ENCODE assay signal across 8 cellular contexts in the genomic region with DNA sequence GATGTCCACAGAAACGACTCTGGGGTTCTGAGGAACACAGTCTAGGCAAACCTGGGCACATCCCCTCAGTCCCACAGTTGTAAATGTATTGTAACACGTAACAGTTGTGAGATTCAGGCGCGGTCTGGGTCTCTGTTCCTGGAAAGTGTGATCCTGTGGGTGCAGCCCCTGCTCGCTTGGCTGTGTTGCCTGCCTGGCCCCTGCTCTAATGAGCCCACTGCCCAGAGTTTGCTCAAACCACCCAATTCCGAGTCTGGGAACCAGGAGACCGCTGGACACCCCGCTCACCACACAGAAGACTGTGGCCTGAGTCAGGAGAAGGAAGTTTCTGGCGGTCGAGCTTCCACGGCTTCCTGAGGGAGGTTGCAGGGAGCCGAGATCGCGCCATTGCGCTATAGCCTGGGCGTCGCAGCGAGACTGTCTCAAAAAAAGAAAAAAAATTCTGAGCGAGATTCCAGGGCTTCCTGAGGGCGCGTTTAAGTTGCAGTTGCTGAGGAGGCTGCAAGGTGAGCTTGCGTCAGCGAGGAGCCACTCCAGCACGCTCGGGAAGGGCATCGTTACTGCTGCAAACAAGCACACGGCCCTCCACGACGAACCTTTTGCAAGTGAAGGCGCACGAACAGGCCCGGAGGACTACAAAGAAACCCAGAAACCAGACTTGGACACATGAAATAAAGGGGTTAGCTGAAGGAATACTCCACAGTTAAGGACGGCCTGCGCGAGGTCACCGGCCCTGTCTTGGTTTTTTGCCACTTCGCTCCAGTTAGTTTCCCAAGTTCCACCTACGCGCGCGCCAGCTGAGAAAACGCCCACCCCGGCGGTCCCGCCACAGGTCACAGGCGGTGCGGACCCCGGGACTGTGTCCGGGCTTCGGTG. TPM values are rescaled to one million over a fixed set of nuclear protein-coding genes. Genes with fewer than 3 reads are reported as not detected.
A peak's percentile ranks its signal among the peaks of the same experiment; 100 is the strongest.
DNase-seq lines count a peak whose midpoint lies in the region; ATAC-seq, FAIRE-seq and TF ChIP-seq lines count a peak whose summit lies in the region.

No MANE protein-coding gene starts in this region.

- H3K79me2 ChIP-seq in DOHH2 (ENCODE audit: control insufficient read depth, low read length): peaks cover 86% of the 10 kb centered on the region

- ATAC-seq in GM18858 (IDR thresholded peaks at IDR 0.05; ENCODE audit: unreplicated experiment): no peak

- H3K9me3 ChIP-seq in DOHH2 (ENCODE audit: control insufficient read depth, insufficient read depth, low read length) (no peaks in the 10 kb centered on the region), adipocyte (ENCODE audit: control insufficient read depth, low read length) (no peaks in the 10 kb centered on the region), stomach (no peaks in the 10 kb centered on the region)

- H3K4me2 ChIP-seq in DOHH2 (ENCODE audit: low read length): peak overlapping the region; percentile 98

- TF ChIP-seq CTCF in DOHH2 (IDR thresholded peaks at IDR 0.05; ENCODE audit: low read depth, low read length, poor library complexity, severe bottlenecking) (no peak), LNCaP clone FGC (IDR thresholded peaks at IDR 0.05; ENCODE audit: control insufficient read depth, extremely low read depth, insufficient read depth) (no peak), kidney epithelial cell (IDR thresholded peaks at IDR 0.05; ENCODE audit: insufficient read depth, low read length, poor library complexity, severe bottlenecking) (no peak), stomach (IDR thresholded peaks at IDR 0.05) (no peak), D721Med (IDR thresholded peaks at IDR 0.05; ENCODE audit: insufficient read depth, missing control alignments) (no peak)

- H3K27ac ChIP-seq in DOHH2 (ENCODE audit: low read depth, low read length): peak overlapping the region; percentile 80
- H3K27ac ChIP-seq in stomach: peak overlapping the region in 3 of 5 donors; percentile 99 to 100 (median 99)

- no peak for TF ChIP-seq EP300 in stomach (IDR thresholded peaks at IDR 0.05)

- peak overlapping the region; percentile 86 for H3K9ac ChIP-seq in adipocyte (ENCODE audit: low read length)

- intact Hi-C loops in stomach (cut with DNase I; ENCODE audit: low total_unique reads): no loop called here

- peaks cover 4% of the 10 kb centered on the region; the same call in 1 of the 2 replicates for H3F3A ChIP-seq in DOHH2 (ENCODE audit: control insufficient read depth, insufficient read depth)

- H3K4me1 ChIP-seq in DOHH2 (ENCODE audit: control insufficient read depth, low read length) (peaks cover 36% of the 10 kb centered on the region), adipocyte (ENCODE audit: control insufficient read depth, insufficient read depth, low read length) (peaks cover 24% of the 10 kb centered on the region), stomach (peaks cover 21 to 64% (median 40%) of the 10 kb centered on the region in 4 donors)

- no peak for TF ChIP-seq POLR2A in stomach (IDR thresholded peaks at IDR 0.05)

- no peak for FAIRE-seq in D721Med (lab: Jason Lieb, UNC)

- H3K9me2 ChIP-seq in DOHH2 (replicated peaks; ENCODE audit: control insufficient read depth, low read length): no peaks in the 10 kb centered on the region

- DNase-seq in LNCaP clone FGC (ENCODE audit: low read depth) (no peak), adipocyte (ENCODE audit: low read depth) (peak; percentile 56), kidney epithelial cell (ENCODE audit: low read depth) (no peak), stomach (no peak), NCI-H1694 (lab: John Stamatoyannopoulos, UW) (no peak), D721Med (ENCODE audit: insufficient read length, low spot score) (no peak)

- 3 to 4% (median 4%) methylated on average over 47 to 50 of the region's 50 CpGs for WGBS in stomach, 5 donors

- H3K36me3 ChIP-seq in DOHH2 (ENCODE audit: control insufficient read depth, low read length) (peaks cover 69% of the 10 kb centered on the region), adipocyte (ENCODE audit: control insufficient read depth, insufficient read depth, low read length, severe bottlenecking) (peaks cover 4% of the 10 kb centered on the region), kidney epithelial cell (ENCODE audit: control insufficient read depth, insufficient read depth, low read length) (no peaks in the 10 kb centered on the region), stomach (peaks cover 2 to 6% (median 5%) of the 10 kb centered on the region in 4 donors)

- no peaks in the 10 kb centered on the region for H3K27me3 ChIP-seq in DOHH2 (ENCODE audit: control insufficient read depth, low read length)
- H3K27me3 ChIP-seq in adipocyte (replicated peaks; ENCODE audit: control insufficient read depth, insufficient read depth, low read length): no peaks in the 10 kb centered on the region
- H3K27me3 ChIP-seq in kidney epithelial cell (ENCODE audit: control insufficient read depth, insufficient read depth, low read length): no peaks in the 10 kb centered on the region
- H3K27me3 ChIP-seq in stomach: no peaks in the 10 kb centered on the region

- H4K20me1 ChIP-seq in DOHH2 (ENCODE audit: control insufficient read depth, insufficient read depth, low read depth, low read length): peaks cover 19% of the 10 kb centered on the region

- peak overlapping the region; percentile 76 for H3K4me3 ChIP-seq in DOHH2 (ENCODE audit: low read length)
- H3K4me3 ChIP-seq in LNCaP clone FGC (ENCODE audit: low read depth, low read length): peak overlapping the region; percentile 92
- H3K4me3 ChIP-seq in adipocyte (ENCODE audit: low read length): peak overlapping the region; percentile 95
- peak overlapping the region; percentile 85 for H3K4me3 ChIP-seq in kidney epithelial cell (ENCODE audit: low read depth, low read length)
- H3K4me3 ChIP-seq in stomach: peak overlapping the region; percentile 97 to 99 (median 98)

RNA-seq across cellular contexts. Expression of gene C21orf58, which starts 1.1 kb away (rescaled TPM):
- total RNA-seq in kidney epithelial cell (1.5 and 2.5 TPM in 2 replicates), stomach (10 to 100 TPM in 1 of 5 donors, 1 to 10 TPM in 3, under 1 TPM in 1; 0.89 to 15.1 (median 7.8) TPM)
- polyA plus RNA-seq in stomach: 1 to 10 TPM; 1.7 to 2.8 (median 2.5) TPM

RNA-seq across cellular contexts. Expression of gene PCNT, which starts 1.4 kb away (rescaled TPM):
- 21.6 and 22.2 TPM in 2 replicates for total RNA-seq in kidney epithelial cell
- 100 to 1,000 TPM in 1 of 5 donors, 10 to 100 TPM in 4; 24.2 to 133 (median 63.6) TPM for total RNA-seq in stomach
- polyA plus RNA-seq in stomach: 10 to 100 TPM in 1 of 3 donors, 1 to 10 TPM in 2; 4.7 to 10.9 (median 7.9) TPM

RNA-seq across cellular contexts. Expression of gene YBEY, which starts 36.4 kb away (rescaled TPM):
- 19.4 and 23.7 TPM in 2 replicates for total RNA-seq in kidney epithelial cell
- 10 to 100 TPM in 2 of 5 donors, 1 to 10 TPM in 3; 1.0 to 22.0 (median 5.3) TPM for total RNA-seq in stomach
- 10 to 100 TPM; 14.2 to 19.6 (median 16.4) TPM for polyA plus RNA-seq in stomach

RNA-seq across cellular contexts. Expression of gene MCM3AP, which starts 37.2 kb away (rescaled TPM):
- total RNA-seq in kidney epithelial cell (63.7 and 81.6 TPM in 2 replicates), stomach (100 to 1,000 TPM in 2 of 5 donors, 10 to 100 TPM in 3; 55.8 to 555 (median 97.1) TPM)
- polyA plus RNA-seq in stomach: 10 to 100 TPM; 18.9 to 35.8 (median 24.6) TPM
